Comparison of ENCODE assay signal across 1 cellular context in genomic region chr15:74955017-74955416, GRCh38.
TF ChIP-seq lines count a peak whose summit lies in the region.

No MANE protein-coding gene starts in this region.

TF ChIP-seq in K562, 482 proteins besides CTCF, POLR2A, EP300 and RAD21:
- no peak for TF ChIP-seq AFF1 (IDR thresholded peaks at IDR 0.05; ENCODE audit: low read depth in 1 of 2, partially characterized antibody in 2 of 2)
- peak in 1 of 3 experiments; percentile 8 for TF ChIP-seq YY1 (IDR thresholded peaks at IDR 0.05; ENCODE audit: borderline replicate concordance in 1 of 3, control insufficient read depth in 1 of 3, extremely low read depth in 1 of 3, insufficient read depth in 3 of 3, insufficient read length in 1 of 3, insufficient replicate concordance in 2 of 3, low read depth in 1 of 3, low read length in 2 of 3)
- no peak for TF ChIP-seq RERE (CRISPR knock-in tag; IDR thresholded peaks at IDR 0.05; ENCODE audit: borderline replicate concordance)
- no peak for TF ChIP-seq GATAD2B (IDR thresholded peaks at IDR 0.05; ENCODE audit: borderline replicate concordance)
- TF ChIP-seq ELF2 (CRISPR knock-in tag; IDR thresholded peaks at IDR 0.05): no peak
- TF ChIP-seq NR2C2 (CRISPR knock-in tag; IDR thresholded peaks at IDR 0.05): no peak
- TF ChIP-seq NR2C2 (tag; IDR thresholded peaks at IDR 0.05): 0 out of 2 replicates have a peak, but pooled peaks have one; percentile 9
- no peak for TF ChIP-seq ESRRA (IDR thresholded peaks at IDR 0.05; ENCODE audit: borderline replicate concordance, low read depth)
- no peak for TF ChIP-seq SMARCA4 (IDR thresholded peaks at IDR 0.05)
- no peak for TF ChIP-seq ZBTB12 (CRISPR knock-in tag; IDR thresholded peaks at IDR 0.05)
- TF ChIP-seq STAT6 (CRISPR knock-in tag; IDR thresholded peaks at IDR 0.05): no peak
- no peak for TF ChIP-seq ZNF609 (CRISPR knock-in tag; IDR thresholded peaks at IDR 0.05; ENCODE audit: borderline replicate concordance)
- TF ChIP-seq NR2F6 (CRISPR knock-in tag; IDR thresholded peaks at IDR 0.05): no peak
- TF ChIP-seq CBX1 (IDR thresholded peaks at IDR 0.05; ENCODE audit: low read depth): no peak
- TF ChIP-seq SAFB (IDR thresholded peaks at IDR 0.05; ENCODE audit: borderline replicate concordance, low read depth, low read length): no peak
- no peak for TF ChIP-seq BRD4 (IDR thresholded peaks at IDR 0.05)
- no peak for TF ChIP-seq ZNF407 (IDR thresholded peaks at IDR 0.05; ENCODE audit: low read depth)
- TF ChIP-seq ZNF668 (CRISPR knock-in tag; IDR thresholded peaks at IDR 0.05): no peak
TF ChIP-seq in K562: peak in this region for 2.
